Comparison of ENCODE assay signal across 1 cellular context in the genomic region with DNA sequence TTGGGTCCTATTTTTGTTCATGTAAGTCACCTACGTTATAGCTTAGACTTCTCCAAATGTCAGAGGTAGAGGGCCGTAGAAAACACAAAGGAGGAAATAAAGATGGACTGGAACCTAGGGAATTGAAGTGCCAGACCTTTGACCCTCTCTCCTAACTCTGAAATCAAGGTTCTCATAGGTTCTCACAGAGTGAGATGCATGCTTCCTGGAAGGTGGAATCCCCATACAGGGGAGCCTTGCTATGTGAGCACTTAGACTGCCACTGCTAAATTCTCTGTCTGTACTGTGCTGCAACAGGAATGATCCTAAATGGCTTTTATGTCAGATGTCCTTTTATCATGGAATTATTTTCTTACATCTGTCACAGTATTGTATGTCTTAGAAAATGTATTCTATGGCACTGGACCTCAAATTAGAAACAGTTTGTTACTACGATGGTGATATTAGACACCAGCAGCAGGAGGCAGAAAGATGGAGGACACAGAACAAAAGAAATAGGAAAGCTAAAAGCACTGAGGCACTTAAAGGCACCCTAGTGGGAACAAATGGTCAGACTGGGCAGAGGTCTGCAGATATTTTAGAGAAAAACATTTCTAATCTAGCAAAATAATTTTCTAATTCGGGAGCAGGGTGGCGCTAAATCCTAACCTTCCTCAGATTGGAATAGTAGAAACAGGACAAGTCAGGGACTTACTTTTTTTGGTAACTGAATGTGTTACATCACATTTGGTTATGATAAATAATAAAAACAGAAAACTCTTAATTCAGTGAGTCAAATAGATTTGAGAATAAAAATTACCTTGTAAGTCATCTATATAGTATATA.
TF ChIP-seq lines count a peak whose summit lies in the region.

No MANE protein-coding gene starts in this region.

TF ChIP-seq in endothelial cell of umbilical vein, 7 proteins besides CTCF, POLR2A, EP300 and RAD21:
- no peak for TF ChIP-seq FOS (IDR thresholded peaks at IDR 0.05; ENCODE audit: borderline replicate concordance, insufficient read depth, low read length)
- no peak for TF ChIP-seq EZH2 (IDR thresholded peaks at IDR 0.05; ENCODE audit: borderline replicate concordance, low read depth, low read length, severe bottlenecking)
- no peak for TF ChIP-seq JUN (IDR thresholded peaks at IDR 0.05; ENCODE audit: borderline replicate concordance, insufficient read depth, insufficient read length, low read depth)
- TF ChIP-seq MAX (IDR thresholded peaks at IDR 0.05; ENCODE audit: insufficient read depth, insufficient read length), result no peak
- TF ChIP-seq MYC (IDR thresholded peaks at IDR 0.05; ENCODE audit: low read depth, low read length), result no peak
- TF ChIP-seq POLR2AphosphoS5 (IDR thresholded peaks at IDR 0.05; ENCODE audit: insufficient read depth, low read depth, low read length), result no peak
- no peak for TF ChIP-seq GATA2 (IDR thresholded peaks at IDR 0.05; ENCODE audit: insufficient read depth, insufficient read length, low read depth, low read length)
